Comparison of ENCODE assay signal across 2 cellular contexts in the genomic region with DNA sequence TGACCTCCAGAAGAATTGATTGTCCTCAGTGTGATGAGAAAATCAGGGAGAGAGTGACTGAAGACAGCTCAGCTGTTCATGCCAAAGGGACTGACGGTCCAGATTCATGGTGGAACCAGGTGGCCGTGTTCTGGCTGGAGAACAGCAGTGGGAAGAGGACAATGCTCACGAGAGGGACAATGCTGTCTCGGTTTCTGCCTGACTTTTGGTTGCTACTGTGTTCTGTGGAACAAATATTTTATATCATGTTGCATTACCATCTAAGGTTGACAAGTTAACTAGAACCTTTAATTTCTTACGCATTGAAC.
TF ChIP-seq lines count a peak whose summit lies in the region.

No MANE protein-coding gene starts in this region.

TF ChIP-seq in SK-N-SH, 30 proteins besides CTCF, POLR2A, EP300 and RAD21 (continued from another document):
- TF ChIP-seq POLR2AphosphoS5 (IDR thresholded peaks at IDR 0.05; ENCODE audit: low read depth, low read length) (no peak), NRF1 (IDR thresholded peaks at IDR 0.05; ENCODE audit: low read depth, low read length) (no peak), TAF1 (IDR thresholded peaks at IDR 0.05; ENCODE audit: borderline replicate concordance, low read depth, low read length) (no peak), MXI1 (IDR thresholded peaks at IDR 0.05; ENCODE audit: low read depth, low read length) (no peak), NFIC (IDR thresholded peaks at IDR 0.05; ENCODE audit: borderline replicate concordance) (no peak), RCOR1 (IDR thresholded peaks at IDR 0.05; ENCODE audit: low read length) (no peak), FOXJ3 (CRISPR knock-in tag; IDR thresholded peaks at IDR 0.05) (no peak), YY1 (IDR thresholded peaks at IDR 0.05; ENCODE audit: low read depth) (no peak)
- TF ChIP-seq, protein P1, sequence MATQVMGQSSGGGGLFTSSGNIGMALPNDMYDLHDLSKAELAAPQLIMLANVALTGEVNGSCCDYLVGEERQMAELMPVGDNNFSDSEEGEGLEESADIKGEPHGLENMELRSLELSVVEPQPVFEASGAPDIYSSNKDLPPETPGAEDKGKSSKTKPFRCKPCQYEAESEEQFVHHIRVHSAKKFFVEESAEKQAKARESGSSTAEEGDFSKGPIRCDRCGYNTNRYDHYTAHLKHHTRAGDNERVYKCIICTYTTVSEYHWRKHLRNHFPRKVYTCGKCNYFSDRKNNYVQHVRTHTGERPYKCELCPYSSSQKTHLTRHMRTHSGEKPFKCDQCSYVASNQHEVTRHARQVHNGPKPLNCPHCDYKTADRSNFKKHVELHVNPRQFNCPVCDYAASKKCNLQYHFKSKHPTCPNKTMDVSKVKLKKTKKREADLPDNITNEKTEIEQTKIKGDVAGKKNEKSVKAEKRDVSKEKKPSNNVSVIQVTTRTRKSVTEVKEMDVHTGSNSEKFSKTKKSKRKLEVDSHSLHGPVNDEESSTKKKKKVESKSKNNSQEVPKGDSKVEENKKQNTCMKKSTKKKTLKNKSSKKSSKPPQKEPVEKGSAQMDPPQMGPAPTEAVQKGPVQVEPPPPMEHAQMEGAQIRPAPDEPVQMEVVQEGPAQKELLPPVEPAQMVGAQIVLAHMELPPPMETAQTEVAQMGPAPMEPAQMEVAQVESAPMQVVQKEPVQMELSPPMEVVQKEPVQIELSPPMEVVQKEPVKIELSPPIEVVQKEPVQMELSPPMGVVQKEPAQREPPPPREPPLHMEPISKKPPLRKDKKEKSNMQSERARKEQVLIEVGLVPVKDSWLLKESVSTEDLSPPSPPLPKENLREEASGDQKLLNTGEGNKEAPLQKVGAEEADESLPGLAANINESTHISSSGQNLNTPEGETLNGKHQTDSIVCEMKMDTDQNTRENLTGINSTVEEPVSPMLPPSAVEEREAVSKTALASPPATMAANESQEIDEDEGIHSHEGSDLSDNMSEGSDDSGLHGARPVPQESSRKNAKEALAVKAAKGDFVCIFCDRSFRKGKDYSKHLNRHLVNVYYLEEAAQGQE (IDR thresholded peaks at IDR 0.05; ENCODE audit: low read depth, low read length), result no peak
- TF ChIP-seq, protein P2, sequence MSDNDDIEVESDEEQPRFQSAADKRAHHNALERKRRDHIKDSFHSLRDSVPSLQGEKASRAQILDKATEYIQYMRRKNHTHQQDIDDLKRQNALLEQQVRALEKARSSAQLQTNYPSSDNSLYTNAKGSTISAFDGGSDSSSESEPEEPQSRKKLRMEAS (IDR thresholded peaks at IDR 0.05; ENCODE audit: low read depth), result no peak
- TF ChIP-seq, protein P3, sequence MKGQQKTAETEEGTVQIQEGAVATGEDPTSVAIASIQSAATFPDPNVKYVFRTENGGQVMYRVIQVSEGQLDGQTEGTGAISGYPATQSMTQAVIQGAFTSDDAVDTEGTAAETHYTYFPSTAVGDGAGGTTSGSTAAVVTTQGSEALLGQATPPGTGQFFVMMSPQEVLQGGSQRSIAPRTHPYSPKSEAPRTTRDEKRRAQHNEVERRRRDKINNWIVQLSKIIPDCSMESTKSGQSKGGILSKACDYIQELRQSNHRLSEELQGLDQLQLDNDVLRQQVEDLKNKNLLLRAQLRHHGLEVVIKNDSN (IDR thresholded peaks at IDR 0.05; ENCODE audit: borderline replicate concordance, low read depth), result no peak

TF ChIP-seq in SK-N-SH treated with all-trans-retinoic acid at 6 μM for 48 hours, 23 proteins besides CTCF, POLR2A, EP300 and RAD21 (continued from another document):
- TF ChIP-seq, protein P4, sequence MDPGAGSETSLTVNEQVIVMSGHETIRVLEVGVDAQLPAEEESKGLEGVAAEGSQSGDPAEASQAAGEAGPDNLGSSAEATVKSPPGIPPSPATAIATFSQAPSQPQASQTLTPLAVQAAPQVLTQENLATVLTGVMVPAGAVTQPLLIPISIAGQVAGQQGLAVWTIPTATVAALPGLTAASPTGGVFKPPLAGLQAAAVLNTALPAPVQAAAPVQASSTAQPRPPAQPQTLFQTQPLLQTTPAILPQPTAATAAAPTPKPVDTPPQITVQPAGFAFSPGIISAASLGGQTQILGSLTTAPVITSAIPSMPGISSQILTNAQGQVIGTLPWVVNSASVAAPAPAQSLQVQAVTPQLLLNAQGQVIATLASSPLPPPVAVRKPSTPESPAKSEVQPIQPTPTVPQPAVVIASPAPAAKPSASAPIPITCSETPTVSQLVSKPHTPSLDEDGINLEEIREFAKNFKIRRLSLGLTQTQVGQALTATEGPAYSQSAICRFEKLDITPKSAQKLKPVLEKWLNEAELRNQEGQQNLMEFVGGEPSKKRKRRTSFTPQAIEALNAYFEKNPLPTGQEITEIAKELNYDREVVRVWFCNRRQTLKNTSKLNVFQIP (CRISPR knock-in tag; IDR thresholded peaks at IDR 0.05; ENCODE audit: borderline replicate concordance, low read depth), result no peak
- TF ChIP-seq ISL1 (CRISPR knock-in tag; IDR thresholded peaks at IDR 0.05) (no peak), TCF4 (CRISPR knock-in tag; IDR thresholded peaks at IDR 0.05; ENCODE audit: borderline replicate concordance) (no peak), GLIS3 (CRISPR knock-in tag; IDR thresholded peaks at IDR 0.05) (no peak), OSR1 (CRISPR knock-in tag; IDR thresholded peaks at IDR 0.05) (no peak), TOX (CRISPR knock-in tag; IDR thresholded peaks at IDR 0.05; ENCODE audit: borderline replicate concordance) (no peak), ARNTL (CRISPR knock-in tag; IDR thresholded peaks at IDR 0.05; ENCODE audit: borderline replicate concordance, low read depth) (no peak), ZNF8 (CRISPR knock-in tag; IDR thresholded peaks at IDR 0.05) (no peak)
- TF ChIP-seq, protein P5, sequence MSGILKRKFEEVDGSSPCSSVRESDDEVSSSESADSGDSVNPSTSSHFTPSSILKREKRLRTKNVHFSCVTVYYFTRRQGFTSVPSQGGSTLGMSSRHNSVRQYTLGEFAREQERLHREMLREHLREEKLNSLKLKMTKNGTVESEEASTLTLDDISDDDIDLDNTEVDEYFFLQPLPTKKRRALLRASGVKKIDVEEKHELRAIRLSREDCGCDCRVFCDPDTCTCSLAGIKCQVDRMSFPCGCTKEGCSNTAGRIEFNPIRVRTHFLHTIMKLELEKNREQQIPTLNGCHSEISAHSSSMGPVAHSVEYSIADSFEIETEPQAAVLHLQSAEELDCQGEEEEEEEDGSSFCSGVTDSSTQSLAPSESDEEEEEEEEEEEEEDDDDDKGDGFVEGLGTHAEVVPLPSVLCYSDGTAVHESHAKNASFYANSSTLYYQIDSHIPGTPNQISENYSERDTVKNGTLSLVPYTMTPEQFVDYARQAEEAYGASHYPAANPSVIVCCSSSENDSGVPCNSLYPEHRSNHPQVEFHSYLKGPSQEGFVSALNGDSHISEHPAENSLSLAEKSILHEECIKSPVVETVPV (CRISPR knock-in tag; IDR thresholded peaks at IDR 0.05), result no peak
